9 cellular contexts compared by ENCODE assay signal in genomic region chr12:132449565-132450390, GRCh38. TPM values are rescaled to one million over a fixed set of nuclear protein-coding genes. Genes with fewer than 3 reads are reported as not detected.
A peak's percentile ranks its signal among the peaks of the same experiment; 100 is the strongest.
DNase-seq lines count a peak whose midpoint lies in the region; ATAC-seq and TF ChIP-seq lines count a peak whose summit lies in the region.
"Had no signal": no experiment of that assay in that cellular context is flagged by ENCODE, and none has a peak within 500 bp of the region (broad histone marks: within the 10 kb centered on the region; RNA-seq: fewer than 3 reads in every experiment).

No MANE protein-coding gene starts in this region.

- peaks cover 1% of the 10 kb centered on the region for H3K36me3 Mint-ChIP-seq in activated CD8-positive, alpha-beta T cell treated with anti-CD3 and anti-CD28 coated beads for 36 hours (ENCODE audit: low read depth)
- H3K36me3 Mint-ChIP-seq in MCF 10A (ENCODE audit: insufficient read depth, unreplicated experiment), result no peaks in the 10 kb centered on the region

- no peak for TF ChIP-seq CTCF in GM10248 (IDR thresholded peaks at IDR 0.05; ENCODE audit: control extremely low read depth, extremely low read depth, low read depth, missing control alignments)
- no peak for TF ChIP-seq CTCF in activated CD8-positive, alpha-beta T cell treated with anti-CD3 and anti-CD28 coated beads for 36 hours (IDR thresholded peaks at IDR 0.05)
- no peak for TF ChIP-seq CTCF in MCF 10A (IDR thresholded peaks at IDR 0.05; ENCODE audit: unreplicated experiment)

- POLR2A ChIA-PET in GM10248 (lab: Yijun Ruan, JAX), result no interaction called here
- POLR2A ChIA-PET in activated CD8-positive, alpha-beta T cell treated with anti-CD3 and anti-CD28 coated beads for 36 hours (lab: Charles Lee), result interaction anchor here (1.2 kb wide), 1 partner anchor 11 kb away, joined by 3 read pairs; no protein-coding TSS in a partner anchor
- POLR2A ChIA-PET in MCF 10A (lab: Yijun Ruan, JAX), result no interaction called here

- CTCF ChIA-PET in GM10248 (lab: Yijun Ruan, JAX) (interaction anchor here (1.2 kb wide), 1 partner anchor 19 kb away, joined by 4 read pairs; no protein-coding TSS in a partner anchor), MCF 10A (lab: Yijun Ruan, JAX) (interaction anchor here (0.6 to 2.8 kb wide), 2 partner anchors 35 to 87 kb away, joined by 3 to 7 read pairs; no protein-coding TSS in a partner anchor)
- CTCF ChIA-PET in activated CD8-positive, alpha-beta T cell treated with anti-CD3 and anti-CD28 coated beads for 36 hours (lab: Charles Lee), result interaction anchor here (1.5 to 1.7 kb wide), 2 partner anchors 11 to 74 kb away, joined by 7 read pairs; no protein-coding TSS in a partner anchor

- no peaks in the 10 kb centered on the region for H3K9me3 Mint-ChIP-seq in activated CD8-positive, alpha-beta T cell treated with anti-CD3 and anti-CD28 coated beads for 36 hours
- no peaks in the 10 kb centered on the region for H3K9me3 Mint-ChIP-seq in MCF 10A (ENCODE audit: unreplicated experiment)

- H3K27me3 Mint-ChIP-seq in activated CD8-positive, alpha-beta T cell treated with anti-CD3 and anti-CD28 coated beads for 36 hours, result no peaks in the 10 kb centered on the region
- H3K27me3 Mint-ChIP-seq in MCF 10A (ENCODE audit: insufficient read depth, unreplicated experiment), result peaks cover 21% of the 10 kb centered on the region

- BruUV-seq in MCF 10A (replicated peaks; lab: Mats Ljungman, UMichigan), result no TSS peak

- peak; percentile 80 for ATAC-seq in GM19351 (IDR thresholded peaks at IDR 0.05; ENCODE audit: unreplicated experiment)
- ATAC-seq in HG03025 (IDR thresholded peaks at IDR 0.05; ENCODE audit: low FRiP score, unreplicated experiment), result peak; percentile 67
- no peak for ATAC-seq in activated CD8-positive, alpha-beta T cell treated with anti-CD3 and anti-CD28 coated beads for 36 hours
- no peak for ATAC-seq in SK-N-SH treated with all-trans-retinoic acid at 6 μM for 48 hours

- intact Hi-C loops in activated CD8-positive, alpha-beta T cell treated with anti-CD3 and anti-CD28 coated beads for 36 hours (cut with micrococcal nuclease), result no loop called here
- intact Hi-C loops in MCF 10A (cut with micrococcal nuclease), result no loop called here

- H3K4me3 Mint-ChIP-seq in activated CD8-positive, alpha-beta T cell treated with anti-CD3 and anti-CD28 coated beads for 36 hours, result no peak overlapping the region
- no peak overlapping the region for H3K4me3 Mint-ChIP-seq in MCF 10A (ENCODE audit: unreplicated experiment)

- DNase-seq in GM10248 (ENCODE audit: extremely low spot score), result peak; percentile 78
- peak; percentile 54 for DNase-seq in activated CD8-positive, alpha-beta T cell treated with anti-CD3 and anti-CD28 coated beads for 36 hours
- no peak for DNase-seq in activated CD4-positive, CD25-positive, alpha-beta regulatory T cell (lab: John Stamatoyannopoulos, UW)
- no peak for DNase-seq in hypothalamus (lab: John Stamatoyannopoulos, UW)
- DNase-seq in MCF 10A (ENCODE audit: unreplicated experiment), result no peak
- DNase-seq: NCI-H69 had no signal

- H3K27ac Mint-ChIP-seq in activated CD8-positive, alpha-beta T cell treated with anti-CD3 and anti-CD28 coated beads for 36 hours, result peak overlapping the region; percentile 33
- no peak overlapping the region for H3K27ac Mint-ChIP-seq in MCF 10A (ENCODE audit: low read depth, unreplicated experiment)

- H3K4me1 Mint-ChIP-seq in activated CD8-positive, alpha-beta T cell treated with anti-CD3 and anti-CD28 coated beads for 36 hours (ENCODE audit: low read depth), result peaks cover 40% of the 10 kb centered on the region
- H3K4me1 Mint-ChIP-seq in MCF 10A (ENCODE audit: insufficient read depth, unreplicated experiment), result peaks cover 11% of the 10 kb centered on the region

TF ChIP-seq in SK-N-SH treated with all-trans-retinoic acid at 6 μM for 48 hours, 23 proteins besides CTCF, POLR2A, EP300 and RAD21:
- TF ChIP-seq SNAI2 (CRISPR knock-in tag; IDR thresholded peaks at IDR 0.05) (no peak), ESRRG (CRISPR knock-in tag; IDR thresholded peaks at IDR 0.05) (no peak), ZNF565 (CRISPR knock-in tag; conservative IDR thresholded peaks at IDR 0.05; ENCODE audit: low read depth) (no peak), ZFP3 (CRISPR knock-in tag; IDR thresholded peaks at IDR 0.05) (no peak), PPARA (CRISPR knock-in tag; IDR thresholded peaks at IDR 0.05; ENCODE audit: borderline replicate concordance) (no peak), CSRNP3 (CRISPR knock-in tag; IDR thresholded peaks at IDR 0.05) (no peak), ISL1 (CRISPR knock-in tag; IDR thresholded peaks at IDR 0.05) (no peak), ZC3H10 (CRISPR knock-in tag; IDR thresholded peaks at IDR 0.05) (no peak), TOX (CRISPR knock-in tag; IDR thresholded peaks at IDR 0.05; ENCODE audit: borderline replicate concordance) (no peak)

RNA-seq across cellular contexts. Expression of gene FBRSL1, which starts 40.2 kb away (rescaled TPM):
- total RNA-seq in activated CD8-positive, alpha-beta T cell treated with anti-CD3 and anti-CD28 coated beads for 36 hours, result 10 to 100 TPM; 41.4 to 48.1 TPM
- total RNA-seq in MCF 10A (2022), result 47.4 and 48.8 TPM in 2 replicates

Comparison
In these comparisons a context has a peak if more than half of its experiments do, and no peak if none do; other contexts are left out.
1. DNase-seq: peak in GM10248 (single experiment) and activated CD8-positive, alpha-beta T cell treated with anti-CD3 and anti-CD28 coated beads for 36 hours (single experiment); none in activated CD4-positive, CD25-positive, alpha-beta regulatory T cell (0 of 4), hypothalamus (0 of 51) and MCF 10A (single experiment).
2. ATAC-seq: peak in GM19351 (single experiment) and HG03025 (single experiment); none in activated CD8-positive, alpha-beta T cell treated with anti-CD3 and anti-CD28 coated beads for 36 hours (single experiment) and SK-N-SH treated with all-trans-retinoic acid at 6 μM for 48 hours (single experiment).